1 cellular context compared by ENCODE assay signal in genomic region chr3:72791132-72791531, GRCh38.
TF ChIP-seq lines count a peak whose summit lies in the region.

No MANE protein-coding gene starts in this region.

TF ChIP-seq in GM23338, 12 proteins besides CTCF, POLR2A, EP300 and RAD21 (continued from another document):
- TF ChIP-seq ZNF462 (CRISPR knock-in tag; IDR thresholded peaks at IDR 0.05), result no peak
- no peak for TF ChIP-seq EZH2 (IDR thresholded peaks at IDR 0.05; ENCODE audit: low read depth, unreplicated experiment)
